ENCODE assay signal across 28 cellular contexts in genomic region chr3:145737952-145738351, GRCh38.
"Had no signal": no experiment of that assay in that cellular context is flagged by ENCODE, and none has a peak within 500 bp of the region (broad histone marks: within the 10 kb centered on the region; RNA-seq: fewer than 3 reads in every experiment).

No MANE protein-coding gene starts in this region.

- FAIRE-seq: colon, endometrium, endothelial cell of umbilical vein, frontal cortex had no signal

- H3K36me3 ChIP-seq: colonic mucosa, esophagus muscularis mucosa, esophagus squamous epithelium, gastrocnemius medialis, gastroesophageal sphincter, heart left ventricle, heart right ventricle had no signal

- H3K4me1 ChIP-seq: colonic mucosa, esophagus muscularis mucosa, foreskin keratinocyte, gastrocnemius medialis, gastroesophageal sphincter, heart left ventricle, heart right ventricle had no signal

- ATAC-seq: effector memory CD8-positive, alpha-beta T cell; esophagus mucosa; foreskin keratinocyte; gastrocnemius medialis; gastroesophageal sphincter; heart left ventricle; heart right ventricle had no signal

- H3K4me3 ChIP-seq: colonic mucosa, coronary artery, dorsolateral prefrontal cortex, esophagus muscularis mucosa, esophagus squamous epithelium, gastrocnemius medialis, gastroesophageal sphincter, heart left ventricle, heart right ventricle had no signal

- H3K27ac ChIP-seq: colonic mucosa, coronary artery, dorsolateral prefrontal cortex, epithelial cell of prostate, esophagus muscularis mucosa, esophagus squamous epithelium, foreskin keratinocyte, gastrocnemius medialis, gastroesophageal sphincter, heart left ventricle, heart right ventricle had no signal

- DNase-seq: colonic mucosa; cortex of kidney; dermis blood vessel endothelial cell; dorsolateral prefrontal cortex; effector CD4-positive, alpha-beta T cell; effector CD8-positive, alpha-beta T cell; effector memory CD4-positive, alpha-beta T cell; effector memory CD8-positive, alpha-beta T cell; endodermal cell; erythroblast; esophagus squamous epithelium; foreskin fibroblast; foreskin keratinocyte; foreskin melanocyte; gastrocnemius medialis; glutamatergic neuron; head of caudate nucleus; heart left ventricle; heart right ventricle had no signal

- H3K9me3 ChIP-seq: colonic mucosa, esophagus muscularis mucosa, esophagus squamous epithelium, gastrocnemius medialis, gastroesophageal sphincter, heart left ventricle, heart right ventricle had no signal

- H3K27me3 ChIP-seq: colonic mucosa, dorsolateral prefrontal cortex, esophagus muscularis mucosa, esophagus squamous epithelium, foreskin keratinocyte, gastrocnemius medialis, gastroesophageal sphincter, heart left ventricle, heart right ventricle had no signal
